8 cellular contexts compared by ENCODE assay signal in the genomic region with DNA sequence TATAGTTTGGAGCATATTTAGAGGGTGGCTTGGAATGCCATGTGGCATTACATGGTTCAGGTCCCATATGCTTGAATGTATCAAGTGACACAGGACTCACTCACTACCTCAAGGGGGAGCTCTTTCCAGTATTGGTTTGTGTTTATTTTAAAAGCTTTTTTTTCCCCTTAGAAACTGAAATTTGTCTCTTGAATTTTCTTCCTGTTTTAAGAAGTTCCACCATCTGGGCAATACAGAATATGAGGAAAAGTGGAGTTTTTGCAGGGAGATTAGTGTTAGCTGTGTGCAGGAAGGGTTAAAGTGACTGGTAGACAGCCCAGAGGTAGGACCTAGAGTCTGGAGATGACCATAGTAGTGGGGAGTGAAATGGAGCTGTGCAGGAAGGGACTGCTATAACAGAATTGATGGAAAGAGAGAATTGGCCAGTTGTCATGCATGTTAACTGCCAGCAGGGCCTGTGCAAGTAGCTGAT. TPM values are rescaled to one million over a fixed set of nuclear protein-coding genes. Genes with fewer than 3 reads are reported as not detected.
DNase-seq lines count a peak whose midpoint lies in the region; ATAC-seq, FAIRE-seq and TF ChIP-seq lines count a peak whose summit lies in the region.

No MANE protein-coding gene starts in this region.

- no peak overlapping the region for H3K23ac ChIP-seq in H1 (ENCODE audit: insufficient read length)

- no peak overlapping the region for H2AFZ ChIP-seq in H1 (ENCODE audit: low read length)

- no peak overlapping the region for H4K8ac ChIP-seq in H1 (ENCODE audit: extremely low read depth, insufficient read depth, low read length)

- CTCF ChIA-PET in H1 (lab: Charles Lee; ENCODE audit: partially characterized antibody) = interaction anchor here (0.6 to 6.5 kb wide), 67 partner anchors 9 to 1516 kb away, joined by 3 to 40 read pairs (median 4); partner anchors contain the start of gene LRRTM2

- H3K9me3 ChIP-seq in BE2C (no peaks in the 10 kb centered on the region), H1 (ENCODE audit: insufficient read depth in 2 of 2, low read depth in 1 of 2, low read length in 1 of 2) (no peaks in the 10 kb centered on the region), MG63 (no peaks in the 10 kb centered on the region)

- no peaks in the 10 kb centered on the region for H3K27me3 Mint-ChIP-seq in natural killer cell (ENCODE audit: low read depth in 2 of 2)

- peak; percentile 54 for FAIRE-seq in GM12891 (lab: Jason Lieb, UNC)
- FAIRE-seq in H1 (lab: Jason Lieb, UNC) = peak; percentile 76

- no peaks in the 10 kb centered on the region for H3K9me3 Mint-ChIP-seq in natural killer cell

- TF ChIP-seq POLR2A in GM12891 (IDR thresholded peaks at IDR 0.05; ENCODE audit: low read depth, low read length) = no peak
- TF ChIP-seq POLR2A in H1 (IDR thresholded peaks at IDR 0.05; ENCODE audit: control extremely low read depth in 1 of 2, low read depth in 2 of 2, low read length in 2 of 2) = no peak

- H4K20me1 ChIP-seq in H1 (replicated peaks in 1 of 2; ENCODE audit: control insufficient read depth in 1 of 2, insufficient read depth in 2 of 2, low read length in 2 of 2) = peaks cover 5 to 13% of the 10 kb centered on the region in 2 experiments

- no peak overlapping the region for H3K14ac ChIP-seq in H1 (ENCODE audit: insufficient read length)

- H3K79me2 ChIP-seq in H1 (ENCODE audit: control insufficient read depth in 1 of 2, insufficient read depth in 2 of 2, low read length in 2 of 2) = peaks cover 0 to 71% of the 10 kb centered on the region in 2 experiments; a peak in 3 of 4 replicates

- H3K4ac ChIP-seq in H1 (replicated peaks; ENCODE audit: insufficient read length, low read depth, low read length) = no peak overlapping the region

- no peak overlapping the region for H2BK12ac ChIP-seq in H1 (ENCODE audit: low read depth, low read length)

- no peaks in the 10 kb centered on the region for H3K27me3 ChIP-seq in BE2C
- no peaks in the 10 kb centered on the region for H3K27me3 ChIP-seq in H1 (replicated peaks in 1 of 4; ENCODE audit: control insufficient read depth in 3 of 4, extremely low read depth in 1 of 4, insufficient read depth in 3 of 4, low read length in 3 of 4)
- H3K27me3 ChIP-seq in MG63 = no peaks in the 10 kb centered on the region

- peak overlapping the region in 1 of 2 donors; percentile 53 for H3K27ac Mint-ChIP-seq in natural killer cell

- H3K79me1 ChIP-seq in H1 (ENCODE audit: low read depth, low read length) = peaks cover 3% of the 10 kb centered on the region; the same call in 1 of the 2 replicates

- no peak overlapping the region for H4K91ac ChIP-seq in H1 (replicated peaks; ENCODE audit: insufficient read length, low read length)

- H3K18ac ChIP-seq in H1 (ENCODE audit: extremely low read depth, low read length) = no peak overlapping the region

- H3K27ac ChIP-seq in H1 (ENCODE audit: low read depth, low read length) = no peak overlapping the region

- peaks cover 27 to 33% of the 10 kb centered on the region in 2 donors for H3K4me1 Mint-ChIP-seq in natural killer cell

- H2AK5ac ChIP-seq in H1 (ENCODE audit: low read depth, low read length) = no peak overlapping the region

- H3K4me1 ChIP-seq in BE2C (peaks cover 2% of the 10 kb centered on the region; the same call in 1 of the 2 replicates), H1 (replicated peaks in 1 of 4; ENCODE audit: control insufficient read depth in 3 of 4, insufficient read depth in 4 of 4, low read length in 3 of 4) (peaks cover 0 to 4% (median 0%) of the 10 kb centered on the region in 4 experiments; a peak in 2 of 7 replicates)

- H2BK15ac ChIP-seq in H1 (ENCODE audit: low read length) = no peak overlapping the region

- no peaks in the 10 kb centered on the region for H3K36me3 Mint-ChIP-seq in natural killer cell

- H3K36me3 ChIP-seq in BE2C (no peaks in the 10 kb centered on the region), H1 (ENCODE audit: control insufficient read depth in 2 of 4, insufficient read depth in 4 of 4, low read length in 3 of 4) (peaks cover 0 to 10% (median under 1%) of the 10 kb centered on the region in 4 experiments; a peak in 2 of 8 replicates), MG63 (peaks cover 65% of the 10 kb centered on the region)

- intact Hi-C loops in natural killer cell (cut with micrococcal nuclease) = no loop called here

- no peak overlapping the region for H3K56ac ChIP-seq in H1 (replicated peaks; ENCODE audit: insufficient read length, low read depth, low read length)

- H2BK120ac ChIP-seq in H1 (replicated peaks; ENCODE audit: low read depth, low read length) = no peak overlapping the region

- no peak for TF ChIP-seq EP300 in H1 (IDR thresholded peaks at IDR 0.05; ENCODE audit: borderline replicate concordance in 1 of 2, low read depth in 2 of 2, low read length in 2 of 2)

- H4K5ac ChIP-seq in H1 (ENCODE audit: insufficient read length, low read depth, low read length) = no peak overlapping the region

- no peak overlapping the region for H3K4me2 ChIP-seq in H1 (ENCODE audit: insufficient read depth in 1 of 2, low read depth in 2 of 2, low read length in 2 of 2)

- TF ChIP-seq RAD21 in H1 (IDR thresholded peaks at IDR 0.05 in 1 of 2, conservative IDR thresholded peaks at IDR 0.05 in 1 of 2; ENCODE audit: low read depth in 2 of 2, low read length in 2 of 2) = peak; percentile 27 to 45; a peak in 3 of 4 replicates

- H3K4me3 Mint-ChIP-seq in natural killer cell = peak overlapping the region; percentile 60

- DNase-seq in BE2C (peak; percentile 32), GM12891 (ENCODE audit: insufficient read length, low spot score) (peak; percentile 30), NCI-H82 (lab: John Stamatoyannopoulos, UW) (peak; percentile 82), H1 (ENCODE audit: low read depth in 1 of 2, low spot score in 2 of 2) (no peak), natural killer cell (no peak), inferior parietal cortex (ENCODE audit: extremely low spot score) (no peak), MG63 (no peak)

- no peak overlapping the region for H2BK20ac ChIP-seq in H1 (ENCODE audit: low read length)

- no peaks in the 10 kb centered on the region for H3K23me2 ChIP-seq in H1 (ENCODE audit: low read depth, low read length)

- H2BK5ac ChIP-seq in H1 (ENCODE audit: low read depth, low read length) = no peak overlapping the region

- ATAC-seq in natural killer cell = peak in 2 of 3 donors; percentile 39 to 44
- no peak for ATAC-seq in GM18909 (IDR thresholded peaks at IDR 0.05; ENCODE audit: poor library complexity, unreplicated experiment)

- no peak overlapping the region for H3K9ac ChIP-seq in H1 (replicated peaks in 1 of 4; ENCODE audit: extremely low read depth in 1 of 4, low read depth in 3 of 4, low read length in 3 of 4)

- H3K4me3 ChIP-seq in BE2C (ENCODE audit: low read depth, low read length) = no peak overlapping the region
- H3K4me3 ChIP-seq in H1 (ENCODE audit: extremely low read depth in 1 of 4, insufficient read depth in 2 of 4, low read depth in 3 of 4, low read length in 4 of 4) = no peak overlapping the region
- H3K4me3 ChIP-seq in MG63 = no peak overlapping the region

- POLR2A ChIA-PET in H1 (lab: Charles Lee; ENCODE audit: partially characterized antibody) = interaction anchor here (0.6 to 2.1 kb wide), 7 partner anchors 8 to 694 kb away, joined by 3 to 9 read pairs (median 4); partner anchors contain the start of gene CTNNA1

- TF ChIP-seq CTCF in BE2C (IDR thresholded peaks at IDR 0.05; ENCODE audit: low read depth, low read length) = peak; percentile 79
- TF ChIP-seq CTCF in H1 (IDR thresholded peaks at IDR 0.05; ENCODE audit: control extremely low read depth in 1 of 3, insufficient read depth in 1 of 3, low read depth in 1 of 3, low read length in 3 of 3) = peak in 2 of 3 experiments; percentile 40 to 73; a peak in 3 of 4 replicates
- TF ChIP-seq CTCF in natural killer cell (IDR thresholded peaks at IDR 0.05) = peak; percentile 60

TF ChIP-seq in GM12891, 5 proteins besides CTCF, POLR2A, EP300 and RAD21:
- TF ChIP-seq POLR2AphosphoS5 (IDR thresholded peaks at IDR 0.05; ENCODE audit: low read depth, low read length) (no peak), POU2F2 (IDR thresholded peaks at IDR 0.05; ENCODE audit: low read depth, low read length) (no peak), PAX5 (IDR thresholded peaks at IDR 0.05; ENCODE audit: insufficient read depth, low read length, severe bottlenecking) (no peak), TAF1 (IDR thresholded peaks at IDR 0.05; ENCODE audit: low read depth, low read length) (no peak), SPI1 (IDR thresholded peaks at IDR 0.05; ENCODE audit: low read depth, low read length) (no peak)

TF ChIP-seq in H1, 55 proteins besides CTCF, POLR2A, EP300 and RAD21:
- TF ChIP-seq MAX (IDR thresholded peaks at IDR 0.05) (peak; percentile 53), SIN3A (conservative IDR thresholded peaks at IDR 0.05 in 1 of 2, IDR thresholded peaks at IDR 0.05 in 1 of 2; ENCODE audit: low read depth in 1 of 2, low read length in 2 of 2) (no peak)
TF ChIP-seq in H1: peak in this region for 1.

RNA-seq across cellular contexts. Expression of gene CTNNA1, which starts 36.6 kb away (rescaled TPM):
- 89.9 TPM for polyA plus RNA-seq in BE2C (2012; ENCODE audit: insufficient read depth, insufficient read length, low read depth)
- 50.5 TPM for polyA plus RNA-seq in GM12891 (2012; ENCODE audit: low read depth, missing spikeins)
- total RNA-seq in H1 (2021; fragmentation: NEBNext Ultra II Directional; extraction: Animal tissue kit (Norgen Biotek cat#: 25700)) = 302 and 349 TPM in 2 replicates
- polyA plus RNA-seq in H1 (2011; rRNA removed) = 115 and 124 TPM in 2 replicates
- polyA plus RNA-seq in H1 (2011; cell fraction: cytosol; rRNA removed) = 159 TPM
- polyA plus RNA-seq in H1 (2011; cell fraction: nucleus; rRNA removed) = 239 TPM
- polyA plus RNA-seq in H1 (2012, experiment 1 of 2) = 239 to 268 TPM (median 258 TPM) in 4 replicates
- 40.4 TPM for polyA plus RNA-seq in H1 (2012, experiment 2 of 2)
- polyA plus RNA-seq in H1 (2013, experiment 1 of 2) = 134 TPM
- polyA plus RNA-seq in H1 (2013, experiment 2 of 2) = 131 TPM
- polyA minus RNA-seq in H1 (2011; rRNA and poly(A)+ RNA removed) = 165 and 188 TPM in 2 replicates
- polyA minus RNA-seq in H1 (2011; cell fraction: cytosol; rRNA and poly(A)+ RNA removed) = 179 TPM
- polyA minus RNA-seq in H1 (2011; cell fraction: nucleus; rRNA and poly(A)+ RNA removed) = 114 TPM
- total RNA-seq in natural killer cell = 10 to 100 TPM; 34.4 to 53.0 (median 49.8) TPM
- total RNA-seq in MG63 (2014; rRNA removed; shearing (Covaris generic); ENCODE audit: low replicate concordance) = 394 TPM in 2 replicates

Comparison
In these comparisons a context has a peak if more than half of its experiments do, and no peak if none do; other contexts are left out.
1. DNase-seq: peak in BE2C (single experiment), GM12891 (single experiment) and NCI-H82 (single experiment); none in H1 (0 of 2), natural killer cell (single experiment), inferior parietal cortex (single experiment) and MG63 (single experiment).
2. Peak in every context shown above with its lines, with median percentiles within 50 percentile points of each other: CTCF ChIP-seq.